1 cellular context compared by ENCODE assay signal in genomic region chr12:48235796-48236333, GRCh38.
A peak's percentile ranks its signal among the peaks of the same experiment; 100 is the strongest.
TF ChIP-seq lines count a peak whose summit lies in the region.

No MANE protein-coding gene starts in this region.

TF ChIP-seq in K562, 482 proteins besides CTCF, POLR2A, EP300 and RAD21 (continued from another document and continues in another):
- TF ChIP-seq TSHZ1 (CRISPR knock-in tag; IDR thresholded peaks at IDR 0.05) = peak; percentile 79; the same call in 1 of the 2 replicates
- TF ChIP-seq KLF6 (CRISPR knock-in tag; IDR thresholded peaks at IDR 0.05; ENCODE audit: borderline replicate concordance) = peak; percentile 91; the same call in 1 of the 2 replicates
- TF ChIP-seq ZNF589 (CRISPR knock-in tag; IDR thresholded peaks at IDR 0.05; ENCODE audit: low read depth) = peak; percentile 95
- peak; percentile 58; the same call in 1 of the 2 replicates for TF ChIP-seq SMARCA4 (IDR thresholded peaks at IDR 0.05)
- TF ChIP-seq HINFP (tag; conservative IDR thresholded peaks at IDR 0.05; ENCODE audit: low read depth) = peak; percentile 91
- TF ChIP-seq ZZZ3 (IDR thresholded peaks at IDR 0.05) = no peak
- TF ChIP-seq SMAD1 (IDR thresholded peaks at IDR 0.05; ENCODE audit: low read depth, low read length, partially characterized antibody) = no peak
- TF ChIP-seq YY1 (IDR thresholded peaks at IDR 0.05; ENCODE audit: borderline replicate concordance in 1 of 3, control insufficient read depth in 1 of 3, extremely low read depth in 1 of 3, insufficient read depth in 3 of 3, insufficient read length in 1 of 3, insufficient replicate concordance in 2 of 3, low read depth in 1 of 3, low read length in 2 of 3) = no peak
- peak in 1 of 2 experiments; percentile 27; a peak in 1 of 4 replicates for TF ChIP-seq TRIM24 (IDR thresholded peaks at IDR 0.05)
- no peak for TF ChIP-seq ATF1 (CRISPR knock-in tag; IDR thresholded peaks at IDR 0.05)
- TF ChIP-seq ATF1 (tag; IDR thresholded peaks at IDR 0.05) = peak; percentile 54; the same call in 1 of the 2 replicates
- TF ChIP-seq ATF7 (IDR thresholded peaks at IDR 0.05) = peak; percentile 93
- TF ChIP-seq GTF2E2 (tag; IDR thresholded peaks at IDR 0.05) = no peak
- TF ChIP-seq BRD9 (IDR thresholded peaks at IDR 0.05; ENCODE audit: low read depth, partially characterized antibody) = no peak
- peak; percentile 97 for TF ChIP-seq ZNF175 (CRISPR knock-in tag; IDR thresholded peaks at IDR 0.05; ENCODE audit: low read depth)
- TF ChIP-seq RBM14 (IDR thresholded peaks at IDR 0.05; ENCODE audit: borderline replicate concordance, insufficient read depth, low read depth, low read length) = no peak
- peak; percentile 79 for TF ChIP-seq JUND (IDR thresholded peaks at IDR 0.05; ENCODE audit: borderline replicate concordance, low read depth, low read length)
- peak; percentile 68; the same call in 1 of the 3 replicates for TF ChIP-seq JUND (tag; IDR thresholded peaks at IDR 0.05; ENCODE audit: borderline replicate concordance, low read depth, low read length)
- TF ChIP-seq MAFG (tag; conservative IDR thresholded peaks at IDR 0.05) = peak; percentile 65
- TF ChIP-seq NFXL1 (CRISPR knock-in tag; IDR thresholded peaks at IDR 0.05) = peak; percentile 75; the same call in 1 of the 2 replicates
- TF ChIP-seq ZNF316 (IDR thresholded peaks at IDR 0.05) = peak; percentile 82
- peak; percentile 92 for TF ChIP-seq ZNF592 (IDR thresholded peaks at IDR 0.05)
- peak; percentile 71; the same call in 1 of the 2 replicates for TF ChIP-seq ZNF41 (CRISPR knock-in tag; conservative IDR thresholded peaks at IDR 0.05)
- TF ChIP-seq PYGO2 (tag; IDR thresholded peaks at IDR 0.05) = peak; percentile 90
- peak; percentile 90 for TF ChIP-seq BACH1 (tag; IDR thresholded peaks at IDR 0.05)
- TF ChIP-seq ZNF785 (CRISPR knock-in tag; IDR thresholded peaks at IDR 0.05) = no peak
- TF ChIP-seq VEZF1 (CRISPR knock-in tag; IDR thresholded peaks at IDR 0.05) = peak; percentile 45; the same call in 1 of the 2 replicates
- TF ChIP-seq CBFA2T3 (IDR thresholded peaks at IDR 0.05) = peak; percentile 58
- no peak for TF ChIP-seq TRIM28 (IDR thresholded peaks at IDR 0.05)
- peak; percentile 85; the same call in 1 of the 2 replicates for TF ChIP-seq SMAD3 (CRISPR knock-in tag; conservative IDR thresholded peaks at IDR 0.05)
- TF ChIP-seq NEUROD1 (IDR thresholded peaks at IDR 0.05; ENCODE audit: borderline replicate concordance, low read depth, low read length, partially characterized antibody) = no peak
- TF ChIP-seq ZNF197 (CRISPR knock-in tag; IDR thresholded peaks at IDR 0.05; ENCODE audit: low read depth) = 0 out of 2 replicates have a peak, but pooled peaks have one; percentile 77
- TF ChIP-seq ZNF668 (CRISPR knock-in tag; IDR thresholded peaks at IDR 0.05) = peak; percentile 81
- TF ChIP-seq POLR2H (tag; IDR thresholded peaks at IDR 0.05; ENCODE audit: low read depth) = peak; percentile 73; the same call in 1 of the 2 replicates
- TF ChIP-seq CAMTA2 (CRISPR knock-in tag; conservative IDR thresholded peaks at IDR 0.05) = no peak
- no peak for TF ChIP-seq CEBPG (CRISPR knock-in tag; IDR thresholded peaks at IDR 0.05)
- TF ChIP-seq CEBPG (tag; conservative IDR thresholded peaks at IDR 0.05 in 1 of 2, IDR thresholded peaks at IDR 0.05 in 1 of 2) = peak in 1 of 2 experiments; percentile 25; a peak in 1 of 4 replicates
- no peak for TF ChIP-seq SLC30A9 (CRISPR knock-in tag; IDR thresholded peaks at IDR 0.05)
- TF ChIP-seq SRF (CRISPR knock-in tag; IDR thresholded peaks at IDR 0.05) = no peak; a peak in 1 of 4 replicates
- peak; percentile 88 for TF ChIP-seq HBP1 (CRISPR knock-in tag; IDR thresholded peaks at IDR 0.05)
- TF ChIP-seq ZNF644 (tag; IDR thresholded peaks at IDR 0.05; ENCODE audit: low read depth) = peak; percentile 93
- TF ChIP-seq ZNF740 (CRISPR knock-in tag; IDR thresholded peaks at IDR 0.05) = no peak
- TF ChIP-seq ZNF740 (tag; IDR thresholded peaks at IDR 0.05) = peak in 1 of 2 experiments; percentile 87; a peak in 2 of 4 replicates
- TF ChIP-seq SMARCC2 (IDR thresholded peaks at IDR 0.05; ENCODE audit: low read depth) = 0 out of 2 replicates have a peak, but pooled peaks have one; percentile 20
- TF ChIP-seq TAL1 (IDR thresholded peaks at IDR 0.05) = 0 out of 2 replicates have a peak, but pooled peaks have one; percentile 11
- TF ChIP-seq PHTF2 (CRISPR knock-in tag; IDR thresholded peaks at IDR 0.05) = no peak
- peak; percentile 77 for TF ChIP-seq DPF2 (IDR thresholded peaks at IDR 0.05)
- no peak for TF ChIP-seq ID3 (CRISPR knock-in tag; IDR thresholded peaks at IDR 0.05)
- no peak for TF ChIP-seq ID3 (tag; IDR thresholded peaks at IDR 0.05)
- peak; percentile 77 for TF ChIP-seq NFE2 (IDR thresholded peaks at IDR 0.05; ENCODE audit: low read depth)
- TF ChIP-seq KDM1A (IDR thresholded peaks at IDR 0.05) = peak; percentile 20 to 42; a peak in 1 of 4 replicates
- peak; percentile 45; the same call in 1 of the 2 replicates for TF ChIP-seq SMARCE1 (IDR thresholded peaks at IDR 0.05)
- TF ChIP-seq ZBTB7A (IDR thresholded peaks at IDR 0.05; ENCODE audit: borderline replicate concordance, control insufficient read depth, low read depth, low read length) = no peak
- TF ChIP-seq ZNF512 (tag; IDR thresholded peaks at IDR 0.05) = no peak
- peak; percentile 40; the same call in 1 of the 2 replicates for TF ChIP-seq ZBTB12 (CRISPR knock-in tag; IDR thresholded peaks at IDR 0.05)
- peak; percentile 77 for TF ChIP-seq CXXC5 (CRISPR knock-in tag; IDR thresholded peaks at IDR 0.05)
- peak; percentile 97 for TF ChIP-seq PTTG1 (tag; IDR thresholded peaks at IDR 0.05; ENCODE audit: low read depth)
